18 cellular contexts compared by ENCODE assay signal in genomic region chr21:42102063-42102462, GRCh38. TPM values are rescaled to one million over a fixed set of nuclear protein-coding genes. Genes with fewer than 3 reads are reported as not detected.
DNase-seq lines count a peak whose midpoint lies in the region; FAIRE-seq and TF ChIP-seq lines count a peak whose summit lies in the region.
"Had no signal": no experiment of that assay in that cellular context is flagged by ENCODE, and none has a peak within 500 bp of the region (broad histone marks: within the 10 kb centered on the region; RNA-seq: fewer than 3 reads in every experiment).

No MANE protein-coding gene starts in this region.

- DNase-seq in EH (ENCODE audit: low read depth) (peak; percentile 26), MM.1S (peak; percentile 64), colonic mucosa (peak; percentile 38), smooth muscle cell (lab: John Stamatoyannopoulos, UW; ENCODE audit: unreplicated experiment) (no peak), HTR-8/SVneo (ENCODE audit: insufficient read length, low spot score) (no peak), GM10266 (ENCODE audit: extremely low spot score) (no peak), NCI-H82 (lab: John Stamatoyannopoulos, UW) (no peak)
- DNase-seq: activated CD8-positive, alpha-beta T cell treated with anti-CD3 and anti-CD28 coated beads for 36 hours; caudate nucleus; DMS 273 treated with DMSO at 0.1 percent for 48 hours; effector CD8-positive, alpha-beta T cell; hippocampal formation; NCI-H2227 treated with DMSO at 0.1 percent for 48 hours; sigmoid colon; stimulated activated CD4-positive, alpha-beta T cell treated with anti-CD3 and anti-CD28 coated beads, Interleukin-2, amount 100 ng/mL, for 48 hours; substantia nigra had no signal

- H3K4me1 ChIP-seq in MM.1S (ENCODE audit: low read length) = peaks cover 16% of the 10 kb centered on the region
- peaks cover 8% of the 10 kb centered on the region for H3K4me1 ChIP-seq in colonic mucosa
- H3K4me1 ChIP-seq in smooth muscle cell (ENCODE audit: low read depth) = no peaks in the 10 kb centered on the region

- H3K9me3 ChIP-seq in MM.1S (replicated peaks; ENCODE audit: insufficient read depth, low read length) (no peaks in the 10 kb centered on the region), colonic mucosa (no peaks in the 10 kb centered on the region), smooth muscle cell (replicated peaks; ENCODE audit: low read depth) (no peaks in the 10 kb centered on the region)
- H3K9me3 ChIP-seq: sigmoid colon had no signal

- no peak for FAIRE-seq in HTR-8/SVneo (lab: Jason Lieb, UNC)

- no peaks in the 10 kb centered on the region for H3K27me3 ChIP-seq in MM.1S (replicated peaks; ENCODE audit: insufficient read depth, low read length)
- no peaks in the 10 kb centered on the region for H3K27me3 ChIP-seq in colonic mucosa
- H3K27me3 ChIP-seq in smooth muscle cell (ENCODE audit: low read depth) = no peaks in the 10 kb centered on the region
- H3K27me3 ChIP-seq: sigmoid colon had no signal

- TF ChIP-seq CTCF in MM.1S (IDR thresholded peaks at IDR 0.05; ENCODE audit: low read length) (no peak), colonic mucosa (IDR thresholded peaks at IDR 0.05) (no peak), smooth muscle cell (IDR thresholded peaks at IDR 0.05; ENCODE audit: borderline replicate concordance, insufficient read depth, poor library complexity, severe bottlenecking) (no peak), GM10266 (IDR thresholded peaks at IDR 0.05; ENCODE audit: control insufficient read depth, insufficient read depth, low read depth, missing control alignments) (no peak)

- H3K4me3 ChIP-seq in MM.1S (ENCODE audit: low read length) (no peak overlapping the region), colonic mucosa (no peak overlapping the region), smooth muscle cell (no peak overlapping the region)
- H3K4me3 ChIP-seq: sigmoid colon had no signal

- H3K4me2 ChIP-seq in MM.1S (ENCODE audit: low read depth, low read length) (no peak overlapping the region), smooth muscle cell (no peak overlapping the region)

- no peak overlapping the region for H3K27ac ChIP-seq in MM.1S (ENCODE audit: low read length)
- peak overlapping the region; percentile 32 for H3K27ac ChIP-seq in colonic mucosa
- peak overlapping the region; percentile 75 for H3K27ac ChIP-seq in smooth muscle cell (ENCODE audit: low read depth)
- H3K27ac ChIP-seq: sigmoid colon had no signal

- H4K20me1 ChIP-seq in MM.1S (ENCODE audit: insufficient read depth, low read length) (no peaks in the 10 kb centered on the region), smooth muscle cell (ENCODE audit: low read depth) (no peaks in the 10 kb centered on the region)

- H3K9me2 ChIP-seq in MM.1S (replicated peaks; ENCODE audit: insufficient read depth, low read length) = no peaks in the 10 kb centered on the region

- H3K36me3 ChIP-seq in MM.1S (replicated peaks; ENCODE audit: insufficient read depth, low read length) (no peaks in the 10 kb centered on the region), colonic mucosa (no peaks in the 10 kb centered on the region), smooth muscle cell (ENCODE audit: low read depth) (no peaks in the 10 kb centered on the region)
- H3K36me3 ChIP-seq: sigmoid colon had no signal

- H3F3A ChIP-seq in MM.1S (ENCODE audit: insufficient read depth, low read length) (peaks cover 6% of the 10 kb centered on the region; the same call in 1 of the 2 replicates), smooth muscle cell (ENCODE audit: low read depth) (no peaks in the 10 kb centered on the region)

- WGBS in smooth muscle cell (ENCODE audit: low lambda C conversion rate) = 48% methylated on average over 6 of the region's 6 CpGs

- intact Hi-C loops in colonic mucosa (cut with DNase I) = no loop called here

- H3K79me2 ChIP-seq in MM.1S (ENCODE audit: low read length) = no peaks in the 10 kb centered on the region
- H3K79me2 ChIP-seq in smooth muscle cell (ENCODE audit: low read depth) = no peaks in the 10 kb centered on the region

- H3K9ac ChIP-seq in MM.1S (ENCODE audit: low read length) (no peak overlapping the region), colonic mucosa (ENCODE audit: low read depth in 2 of 2, low read length in 2 of 2) (peak overlapping the region in 1 of 2 donors; percentile 7), smooth muscle cell (ENCODE audit: low read depth) (no peak overlapping the region)

- H2AFZ ChIP-seq in MM.1S (ENCODE audit: low read length) (no peak overlapping the region), smooth muscle cell (ENCODE audit: low read depth) (no peak overlapping the region)

RNA-seq across cellular contexts. Expression of gene UMODL1, which starts 30.9 kb away (rescaled TPM):
- total RNA-seq in colonic mucosa (under 1 TPM; 0.35 to 0.37 TPM), smooth muscle cell (not detected in 2 replicates)
- 0.14 TPM in 1 of 2 replicates, not detected in the other for polyA plus RNA-seq in smooth muscle cell
- total RNA-seq: activated CD8-positive, alpha-beta T cell treated with anti-CD3 and anti-CD28 coated beads for 36 hours; activated T-helper 1 cell treated with anti-CD3 and anti-CD28 coated beads, Interleukin-12 subunit alpha, Interleukin-12 subunit beta, Interleukin-2, Interleukin-4 antibody, amounts not matched to agents 30 ng/mL and 10 ng/mL and 1 ng/mL, durations not matched to agents 14 hours and 24 hours and 36 hours; fibroblast of lung; sigmoid colon had no signal
- polyA plus RNA-seq: fibroblast of lung had no signal

Comparison
In these comparisons a context has a peak if more than half of its experiments do, and no peak if none do; other contexts are left out.
1. DNase-seq: peak in EH (single experiment), MM.1S (single experiment) and colonic mucosa (single experiment); none in smooth muscle cell (single experiment), HTR-8/SVneo (single experiment), GM10266 (single experiment) and NCI-H82 (single experiment).